In genomic region chr3:177197934-177198484, GRCh38 we compare ENCODE assay signal across 8 cellular contexts. TPM values are rescaled to one million over a fixed set of nuclear protein-coding genes. Genes with fewer than 3 reads are reported as not detected.
DNase-seq lines count a peak whose midpoint lies in the region; ATAC-seq and TF ChIP-seq lines count a peak whose summit lies in the region.

No MANE protein-coding gene starts in this region.

- H3K4me1 ChIP-seq in CD4-positive, alpha-beta memory T cell (ENCODE audit: insufficient read depth, low read length), result peaks cover 65% of the 10 kb centered on the region
- peaks cover 54% of the 10 kb centered on the region for H3K4me1 ChIP-seq in KMS-11 (ENCODE audit: low read depth, poor library complexity, severe bottlenecking)
- peaks cover 16% of the 10 kb centered on the region for H3K4me1 ChIP-seq in mesodermal cell (ENCODE audit: control insufficient read depth, insufficient read depth, low read length, poor library complexity, severe bottlenecking)
- H3K4me1 ChIP-seq in aorta (ENCODE audit: control insufficient read depth in 1 of 2, insufficient read depth in 2 of 2, low read length in 2 of 2), result peaks cover 0 to 3% of the 10 kb centered on the region in 2 donors

- H3K79me2 ChIP-seq in KMS-11 (ENCODE audit: insufficient read depth, low read depth), result peaks cover 49% of the 10 kb centered on the region

- H3K9ac ChIP-seq in KMS-11, result peak overlapping the region; percentile 99

- H3K27me3 ChIP-seq in CD4-positive, alpha-beta memory T cell (ENCODE audit: insufficient read depth, low read length), result no peaks in the 10 kb centered on the region
- no peaks in the 10 kb centered on the region for H3K27me3 ChIP-seq in KMS-11 (ENCODE audit: insufficient read depth, low read depth)
- H3K27me3 ChIP-seq in brain microvascular endothelial cell (replicated peaks), result no peaks in the 10 kb centered on the region
- H3K27me3 ChIP-seq in aorta (ENCODE audit: control insufficient read depth in 1 of 2, insufficient read depth in 2 of 2, low read length in 1 of 2), result no peaks in the 10 kb centered on the region

- H3K4me1 Mint-ChIP-seq in CD4-positive, alpha-beta memory T cell, result peaks cover 39 to 75% (median 58%) of the 10 kb centered on the region in 4 donors

- H3K36me3 Mint-ChIP-seq in CD4-positive, alpha-beta memory T cell, result peaks cover 0 to 29% of the 10 kb centered on the region in 2 donors

- no peaks in the 10 kb centered on the region for H3K9me3 Mint-ChIP-seq in CD4-positive, alpha-beta memory T cell

- H4K20me1 ChIP-seq in KMS-11 (ENCODE audit: insufficient read depth), result peaks cover 10% of the 10 kb centered on the region; the same call in 1 of the 2 replicates

- peak overlapping the region; percentile 19; the same call in 1 of the 2 replicates for H2AFZ ChIP-seq in KMS-11 (ENCODE audit: low read depth)

- POLR2A ChIA-PET in CD4-positive, alpha-beta memory T cell (lab: Charles Lee; ENCODE audit: partially characterized antibody), result interaction anchor here (0.5 to 12.4 kb wide), 48 partner anchors 11 to 611 kb away, joined by 3 to 529 read pairs (median 4); no protein-coding TSS in a partner anchor

- H3K4me3 Mint-ChIP-seq in CD4-positive, alpha-beta memory T cell, result peak overlapping the region; percentile 77 to 89 (median 85)

- no peak for TF ChIP-seq CTCF in KMS-11 (conservative IDR thresholded peaks at IDR 0.05; ENCODE audit: low read depth, low read length)
- TF ChIP-seq CTCF in brain microvascular endothelial cell (IDR thresholded peaks at IDR 0.05; ENCODE audit: low read depth, low read length, missing control alignments), result no peak

- H3K9me3 ChIP-seq in CD4-positive, alpha-beta memory T cell (ENCODE audit: control insufficient read depth in 1 of 2, low read length in 2 of 2), result no peaks in the 10 kb centered on the region
- H3K9me3 ChIP-seq in mesodermal cell (ENCODE audit: control insufficient read depth, low read length) (no peaks in the 10 kb centered on the region), aorta (ENCODE audit: control insufficient read depth, low read length) (no peaks in the 10 kb centered on the region)

- no peaks in the 10 kb centered on the region for H3K27me3 Mint-ChIP-seq in CD4-positive, alpha-beta memory T cell

- no peaks in the 10 kb centered on the region for H3K36me3 ChIP-seq in CD4-positive, alpha-beta memory T cell (ENCODE audit: insufficient read depth, low read length)
- no peaks in the 10 kb centered on the region for H3K36me3 ChIP-seq in KMS-11 (ENCODE audit: insufficient read depth)
- H3K36me3 ChIP-seq in brain microvascular endothelial cell (replicated peaks), result no peaks in the 10 kb centered on the region
- H3K36me3 ChIP-seq in mesodermal cell (ENCODE audit: control insufficient read depth, insufficient read depth, low read length), result peaks cover 9% of the 10 kb centered on the region
- H3K36me3 ChIP-seq in aorta (ENCODE audit: control insufficient read depth in 1 of 2, insufficient read depth in 2 of 2, low read length in 1 of 2), result no peaks in the 10 kb centered on the region

- H3K27ac Mint-ChIP-seq in CD4-positive, alpha-beta memory T cell, result peak overlapping the region; percentile 75 to 98 (median 97)

- H3K27ac ChIP-seq in CD4-positive, alpha-beta memory T cell (ENCODE audit: low read depth, low read length), result peak overlapping the region; percentile 52
- peak overlapping the region; percentile 99 for H3K27ac ChIP-seq in KMS-11
- peak overlapping the region; percentile 92 for H3K27ac ChIP-seq in brain microvascular endothelial cell
- peak overlapping the region; percentile 99 for H3K27ac ChIP-seq in mesodermal cell (ENCODE audit: low read depth, low read length, severe bottlenecking)
- H3K27ac ChIP-seq in aorta (ENCODE audit: low read depth in 1 of 2, low read length in 2 of 2), result peak overlapping the region; percentile 72 to 86

- WGBS in mesodermal cell (ENCODE audit: insufficient coverage in 2 of 2), 2 experiments, result 1% methylated on average over 17 to 27 of the region's 31 CpGs
- 3% methylated on average over 28 to 31 of the region's 31 CpGs for WGBS in aorta, 2 donors

- ATAC-seq in aorta (ENCODE audit: low FRiP score) (no peak), HG02870 (IDR thresholded peaks at IDR 0.05; ENCODE audit: unreplicated experiment) (no peak), GM19467 (IDR thresholded peaks at IDR 0.05; ENCODE audit: unreplicated experiment) (no peak)

- peak overlapping the region; percentile 55 to 83 for H3K4me3 ChIP-seq in CD4-positive, alpha-beta memory T cell (ENCODE audit: low read length in 2 of 2)
- no peak overlapping the region for H3K4me3 ChIP-seq in KMS-11 (IDR thresholded peaks at IDR 0.05; ENCODE audit: insufficient read depth, low read depth, low read length)
- peak overlapping the region; percentile 42 for H3K4me3 ChIP-seq in brain microvascular endothelial cell (ENCODE audit: low read depth, low read length)
- peak overlapping the region; percentile 39 for H3K4me3 ChIP-seq in mesodermal cell (ENCODE audit: extremely low read depth, insufficient read depth, low read length, poor library complexity, severe bottlenecking)
- peak overlapping the region; percentile 88 to 99 for H3K4me3 ChIP-seq in aorta (ENCODE audit: low read length in 2 of 2)

- peak overlapping the region; percentile 95 for H3K4me2 ChIP-seq in KMS-11

- intact Hi-C loops in CD4-positive, alpha-beta memory T cell (cut with micrococcal nuclease), result loop anchor here (1.0 to 10.0 kb wide), 7 partner anchors 23 to 1187 kb away; no protein-coding TSS in a partner anchor
- intact Hi-C loops in aorta (cut with DNase I), result loop anchor here (1.0 to 10.0 kb wide), 7 partner anchors 73 to 1127 kb away; no protein-coding TSS in a partner anchor

- CTCF ChIA-PET in CD4-positive, alpha-beta memory T cell (lab: Charles Lee; ENCODE audit: partially characterized antibody), result interaction anchor here (0.6 to 11.0 kb wide), 12 partner anchors 13 to 805 kb away, joined by 3 to 126 read pairs (median 4); no protein-coding TSS in a partner anchor

- DNase-seq in CD4-positive, alpha-beta memory T cell, result peak in 2 of 5 donors; percentile 31 to 37
- DNase-seq in brain microvascular endothelial cell (no peak), aorta (no peak), kidney glomerular epithelial cell (lab: John Stamatoyannopoulos, UW) (no peak)

- in situ Hi-C loops in brain microvascular endothelial cell (cut with HindIII; ENCODE audit: low pct_ligation_motif_present, low sequenced_read_pairs), result no loop called here

RNA-seq across cellular contexts. Expression of gene TBL1XR1, which starts 0.7 kb away (rescaled TPM):
- 100 to 1,000 TPM; 159 to 172 TPM for total RNA-seq in CD4-positive, alpha-beta memory T cell
- polyA plus RNA-seq in CD4-positive, alpha-beta memory T cell, result 10 to 100 TPM; 20.1 to 42.1 TPM
- 62.6 TPM for polyA plus RNA-seq in mesodermal cell (2013, experiment 1 of 2)
- polyA plus RNA-seq in mesodermal cell (2013, experiment 2 of 2), result 48.3 TPM
- 100 to 1,000 TPM; 129 to 200 TPM for total RNA-seq in aorta
- 10 to 100 TPM; 19.0 to 33.6 TPM for polyA plus RNA-seq in aorta
